In genomic region chr2:120632796-120633646, GRCh38 we compare ENCODE assay signal across 19 cellular contexts.
A peak's percentile ranks its signal among the peaks of the same experiment; 100 is the strongest.
DNase-seq lines count a peak whose midpoint lies in the region; ATAC-seq, FAIRE-seq and TF ChIP-seq lines count a peak whose summit lies in the region.
"Had no signal": no experiment of that assay in that cellular context is flagged by ENCODE, and none has a peak within 500 bp of the region (broad histone marks: within the 10 kb centered on the region; RNA-seq: fewer than 3 reads in every experiment).

No MANE protein-coding gene starts in this region.

- H3K36me3 ChIP-seq in kidney (ENCODE audit: control insufficient read depth in 1 of 2, insufficient read depth in 2 of 2, low read length in 2 of 2), result no peaks in the 10 kb centered on the region
- H3K36me3 ChIP-seq: cardiac muscle cell, gastroesophageal sphincter, SJCRH30 had no signal

- H3K4me3 ChIP-seq in kidney (ENCODE audit: low read length in 2 of 2), result no peak overlapping the region
- H3K4me3 ChIP-seq: cardiac muscle cell, gastroesophageal sphincter, SJCRH30 had no signal

- H3K4me3 Mint-ChIP-seq in type B pancreatic cell, result no peak overlapping the region
- H3K4me3 Mint-ChIP-seq: T-helper 2 cell treated with Interferon-gamma antibody and Interleukin-4, amounts not matched to agents 5 μg/mL and 100 μg/mL, for 36 hours had no signal

- H3K27ac Mint-ChIP-seq in type B pancreatic cell, result peak overlapping the region; percentile 57
- H3K27ac Mint-ChIP-seq: T-helper 2 cell treated with Interferon-gamma antibody and Interleukin-4, amounts not matched to agents 5 μg/mL and 100 μg/mL, for 36 hours had no signal

- H3K4me1 Mint-ChIP-seq in type B pancreatic cell (ENCODE audit: unreplicated experiment), result peaks cover 17% of the 10 kb centered on the region

- TF ChIP-seq CTCF in type B pancreatic cell (conservative IDR thresholded peaks at IDR 0.05) (no peak), kidney (IDR thresholded peaks at IDR 0.05; ENCODE audit: borderline replicate concordance, extremely low read depth, insufficient read depth) (no peak)

- H3K36me3 Mint-ChIP-seq in type B pancreatic cell, result no peaks in the 10 kb centered on the region

- peaks cover 8% of the 10 kb centered on the region for H3K27me3 Mint-ChIP-seq in type B pancreatic cell

- H3K27ac ChIP-seq in kidney (ENCODE audit: low read depth in 2 of 2, low read length in 2 of 2), result no peak overlapping the region
- H3K27ac ChIP-seq: 22Rv1, cardiac muscle cell, gastroesophageal sphincter, SJCRH30 had no signal

- ATAC-seq in GM21526 (IDR thresholded peaks at IDR 0.05; ENCODE audit: low FRiP score, unreplicated experiment), result no peak
- no peak for ATAC-seq in HG02852 (IDR thresholded peaks at IDR 0.05; ENCODE audit: unreplicated experiment)
- ATAC-seq: esophagus mucosa, gastroesophageal sphincter had no signal

- no peaks in the 10 kb centered on the region for H3K9me3 Mint-ChIP-seq in type B pancreatic cell
- H3K9me3 Mint-ChIP-seq: T-helper 2 cell treated with Interferon-gamma antibody and Interleukin-4, amounts not matched to agents 5 μg/mL and 100 μg/mL, for 36 hours had no signal

- no peaks in the 10 kb centered on the region for H3K9me3 ChIP-seq in kidney (ENCODE audit: control insufficient read depth in 1 of 2, low read length in 2 of 2)
- H3K9me3 ChIP-seq: gastroesophageal sphincter, SJCRH30 had no signal

- no peak overlapping the region for H3K9ac ChIP-seq in kidney (ENCODE audit: low read length in 2 of 2)

- DNase-seq in NCI-H1436 (lab: John Stamatoyannopoulos, UW), result peak; percentile 37
- DNase-seq in NCI-H1436 treated with DMSO at 0.1 percent for 48 hours (lab: John Stamatoyannopoulos, UW), result no peak
- DNase-seq in NCI-H345 treated with DMSO at 0.1 percent for 48 hours (lab: John Stamatoyannopoulos, UW; ENCODE audit: unreplicated experiment), result peak; percentile 46
- peak; percentile 49 for DNase-seq in islet precursor cell
- DNase-seq in type B pancreatic cell (ENCODE audit: extremely low spot score, unreplicated experiment), result no peak
- DNase-seq in kidney, result no peak
- DNase-seq: activated CD4-positive, CD25-positive, alpha-beta regulatory T cell; GDM1; NCI-H187; NCI-H526; SJCRH30; stimulated activated CD4-positive, alpha-beta T cell treated with anti-CD3 and anti-CD28 coated beads, Interleukin-2, amount 100 ng/mL, for 48 hours had no signal

- intact Hi-C loops in kidney (cut with DNase I), result no loop called here

- FAIRE-seq in kidney (lab: Jason Lieb, UNC), result no peak

- H3K4me1 ChIP-seq in kidney (ENCODE audit: control insufficient read depth in 1 of 2, insufficient read depth in 1 of 2, low read depth in 1 of 2, low read length in 2 of 2), result no peaks in the 10 kb centered on the region
- H3K4me1 ChIP-seq: gastroesophageal sphincter, SJCRH30 had no signal

Comparison
In these comparisons a context has a peak if more than half of its experiments do, and no peak if none do; other contexts are left out.
1. DNase-seq: peak in NCI-H1436 (single experiment), NCI-H345 treated with DMSO at 0.1 percent for 48 hours (single experiment) and islet precursor cell (single experiment); none in NCI-H1436 treated with DMSO at 0.1 percent for 48 hours (single experiment), type B pancreatic cell (single experiment) and kidney (single experiment).